Comparison of ENCODE assay signal across 8 cellular contexts in the genomic region with DNA sequence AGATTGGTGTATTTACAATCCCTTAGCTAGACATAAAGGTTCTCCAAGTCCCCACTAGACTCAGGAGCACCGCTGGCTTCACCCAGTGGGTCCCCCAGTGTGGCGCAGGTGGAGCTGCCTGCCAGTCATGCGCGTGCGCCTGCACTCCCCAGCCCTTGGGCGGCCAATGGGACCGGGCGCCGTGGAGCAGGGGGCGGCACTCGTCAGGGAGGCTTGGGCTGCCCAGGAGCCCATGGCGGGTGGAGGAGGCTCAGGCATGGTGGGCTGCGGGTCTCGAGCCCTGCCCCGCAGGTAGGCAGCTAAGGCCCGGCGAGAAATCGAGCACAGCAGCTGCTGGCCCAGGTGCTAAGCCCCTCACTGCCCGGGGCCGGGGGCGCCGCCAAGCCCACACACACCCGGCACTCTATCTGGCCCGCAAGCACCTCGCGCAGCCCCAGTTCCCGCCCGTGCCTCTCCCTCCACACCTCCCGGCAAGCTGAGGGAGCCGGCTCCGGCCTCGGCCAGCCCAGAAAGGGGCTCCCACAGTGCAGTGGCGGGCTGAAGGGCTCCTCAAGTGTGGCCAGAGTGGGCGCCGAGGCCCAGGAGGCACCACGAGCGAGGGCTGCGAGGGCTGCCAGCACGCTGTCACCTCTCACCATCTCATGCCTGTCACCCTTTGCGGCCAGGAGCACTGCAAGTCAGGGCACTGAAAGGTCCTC.
DNase-seq lines count a peak whose midpoint lies in the region; ATAC-seq, FAIRE-seq and TF ChIP-seq lines count a peak whose summit lies in the region.
"Not testable (repeated sequence)": the region's sequence is repeated elsewhere in the genome, so short reads cannot be mapped to it uniquely, and the experiment has no call there.

No MANE protein-coding gene starts in this region.

- not testable (repeated sequence) for DNase-seq in activated CD8-positive, alpha-beta T cell treated with anti-CD3 and anti-CD28 coated beads, Interleukin-2, amount 10 ng/mL, durations not matched to agents 7 days and 5 days; activated naive CD8-positive, alpha-beta T cell treated with anti-CD3 and anti-CD28 coated beads, Interleukin-2, amount 10 ng/mL, durations not matched to agents 7 days and 5 days; hepatocyte (ENCODE audit: low spot score); HepG2 (ENCODE audit: low spot score); testis

- not testable (repeated sequence) for FAIRE-seq in HepG2 (lab: Jason Lieb, UNC)

- H3K4me3 Mint-ChIP-seq in activated CD8-positive, alpha-beta T cell treated with anti-CD3 and anti-CD28 coated beads, Interleukin-2, amount 10 ng/mL, durations not matched to agents 7 days and 5 days; activated naive CD8-positive, alpha-beta T cell treated with anti-CD3 and anti-CD28 coated beads, Interleukin-2, amount 10 ng/mL, durations not matched to agents 7 days and 5 days; stimulated activated memory B cell treated with anti-CD40 and anti-IgM and Interleukin-4, amounts not matched to agents 10 μg/mL and 1 μg/mL and 100 μg/mL, for 72 hours: not testable (repeated sequence)

- WGBS in hepatocyte (ENCODE audit: low lambda C conversion rate, missing lambda C conversion rate), result 92% methylated on average over 38 of the region's 40 CpGs
- 96% methylated on average over 5 of the region's 40 CpGs for WGBS in HepG2 (ENCODE audit: low lambda C conversion rate)
- 63 to 72% methylated on average over 2 to 40 of the region's 40 CpGs for WGBS in testis, 2 donors

- not testable (repeated sequence) for H3K4me3 ChIP-seq in BLaER1 treated with 17β-estradiol and CSF1 and Interleukin-3, amounts not matched to agents 10 nM and 100 nM; hepatocyte; HepG2 (replicated peaks in 1 of 3; ENCODE audit: insufficient read depth in 1 of 3, low read depth in 2 of 3, low read length in 3 of 3)
- peak overlapping the region in 1 of 2 donors; percentile 12 for H3K4me3 ChIP-seq in testis

- not testable (repeated sequence) for TF ChIP-seq CTCF in hepatocyte (IDR thresholded peaks at IDR 0.05; ENCODE audit: poor library complexity); HepG2 (CRISPR knock-in tag; IDR thresholded peaks at IDR 0.05); testis (IDR thresholded peaks at IDR 0.05)

- H3K9me3 Mint-ChIP-seq in activated CD8-positive, alpha-beta T cell treated with anti-CD3 and anti-CD28 coated beads, Interleukin-2, amount 10 ng/mL, durations not matched to agents 7 days and 5 days (ENCODE audit: insufficient read depth); activated naive CD8-positive, alpha-beta T cell treated with anti-CD3 and anti-CD28 coated beads, Interleukin-2, amount 10 ng/mL, durations not matched to agents 7 days and 5 days; stimulated activated memory B cell treated with anti-CD40 and anti-IgM and Interleukin-4, amounts not matched to agents 10 μg/mL and 1 μg/mL and 100 μg/mL, for 72 hours: not testable (repeated sequence)

- not testable (repeated sequence) for H3K9me2 ChIP-seq in hepatocyte (replicated peaks; ENCODE audit: insufficient read depth)

- not testable (repeated sequence) for TF ChIP-seq POLR2A in HepG2 (IDR thresholded peaks at IDR 0.05; ENCODE audit: insufficient read depth in 1 of 2, low read depth in 2 of 2, low read length in 2 of 2); testis (IDR thresholded peaks at IDR 0.05)

- intact Hi-C loops in HepG2 (cut with micrococcal nuclease; ENCODE audit: unreplicated experiment); testis (cut with DNase I; ENCODE audit: low total_unique reads): not testable (repeated sequence)

- peaks cover 0 to 40% (median 23%) of the 10 kb centered on the region in 11 experiments; a peak in 17 of 22 replicates for H3K36me3 ChIP-seq in BLaER1 treated with 17β-estradiol and CSF1 and Interleukin-3, amounts not matched to agents 10 nM and 100 nM
- H3K36me3 ChIP-seq in KOPT-K1 (ENCODE audit: insufficient read depth, low read length); hepatocyte (replicated peaks; ENCODE audit: insufficient read depth, low read depth); HepG2 (replicated peaks in 1 of 2; ENCODE audit: control insufficient read depth in 1 of 2, insufficient read depth in 2 of 2, low read length in 2 of 2); testis (ENCODE audit: low read depth, missing control alignments): not testable (repeated sequence)

- H3K9me3 ChIP-seq in BLaER1 treated with 17β-estradiol and CSF1 and Interleukin-3, amounts not matched to agents 10 nM and 100 nM (replicated peaks in 1 of 11), result peaks cover 9 to 53% (median 40%) of the 10 kb centered on the region in 11 experiments; a peak in 20 of 22 replicates
- H3K9me3 ChIP-seq in KOPT-K1 (ENCODE audit: insufficient read depth, low read length, poor library complexity, severe bottlenecking), result peaks cover 29% of the 10 kb centered on the region
- not testable (repeated sequence) for H3K9me3 ChIP-seq in hepatocyte (ENCODE audit: low read depth); HepG2 (ENCODE audit: low read length); testis

- H4K20me1 ChIP-seq in BLaER1 treated with 17β-estradiol and CSF1 and Interleukin-3, amounts not matched to agents 10 nM and 100 nM; hepatocyte (ENCODE audit: insufficient read depth, poor library complexity, severe bottlenecking); HepG2 (ENCODE audit: insufficient read depth, low read length): not testable (repeated sequence)

- BruUV-seq in HepG2 (replicated peaks; lab: Mats Ljungman, UMichigan), result not testable (repeated sequence)

- ATAC-seq in activated CD8-positive, alpha-beta T cell treated with anti-CD3 and anti-CD28 coated beads, Interleukin-2, amount 10 ng/mL, durations not matched to agents 7 days and 5 days; activated naive CD8-positive, alpha-beta T cell treated with anti-CD3 and anti-CD28 coated beads, Interleukin-2, amount 10 ng/mL, durations not matched to agents 7 days and 5 days (ENCODE audit: low read depth); HepG2; stimulated activated memory B cell treated with anti-CD40 and anti-IgM and Interleukin-4, amounts not matched to agents 10 μg/mL and 1 μg/mL and 100 μg/mL, for 72 hours: not testable (repeated sequence)

- not testable (repeated sequence) for TF ChIP-seq RAD21 in HepG2 (CRISPR knock-in tag; IDR thresholded peaks at IDR 0.05)

- peaks cover 30 to 48% (median 43%) of the 10 kb centered on the region in 10 experiments for H3K4me1 ChIP-seq in BLaER1 treated with 17β-estradiol and CSF1 and Interleukin-3, amounts not matched to agents 10 nM and 100 nM
- H3K4me1 ChIP-seq in hepatocyte (ENCODE audit: insufficient read depth), result peaks cover 12% of the 10 kb centered on the region
- peaks cover 32% of the 10 kb centered on the region for H3K4me1 ChIP-seq in HepG2 (ENCODE audit: insufficient read depth, low read length)
- H3K4me1 ChIP-seq in testis, result peaks cover 20% of the 10 kb centered on the region

- H3K27ac Mint-ChIP-seq in activated CD8-positive, alpha-beta T cell treated with anti-CD3 and anti-CD28 coated beads, Interleukin-2, amount 10 ng/mL, durations not matched to agents 7 days and 5 days, result peak overlapping the region; percentile 97
- peak overlapping the region; percentile 96 for H3K27ac Mint-ChIP-seq in activated naive CD8-positive, alpha-beta T cell treated with anti-CD3 and anti-CD28 coated beads, Interleukin-2, amount 10 ng/mL, durations not matched to agents 7 days and 5 days
- peak overlapping the region; percentile 86 for H3K27ac Mint-ChIP-seq in stimulated activated memory B cell treated with anti-CD40 and anti-IgM and Interleukin-4, amounts not matched to agents 10 μg/mL and 1 μg/mL and 100 μg/mL, for 72 hours

- H3K4me1 Mint-ChIP-seq in activated CD8-positive, alpha-beta T cell treated with anti-CD3 and anti-CD28 coated beads, Interleukin-2, amount 10 ng/mL, durations not matched to agents 7 days and 5 days (ENCODE audit: low read depth), result peaks cover 48% of the 10 kb centered on the region
- peaks cover 29% of the 10 kb centered on the region for H3K4me1 Mint-ChIP-seq in activated naive CD8-positive, alpha-beta T cell treated with anti-CD3 and anti-CD28 coated beads, Interleukin-2, amount 10 ng/mL, durations not matched to agents 7 days and 5 days
- H3K4me1 Mint-ChIP-seq in stimulated activated memory B cell treated with anti-CD40 and anti-IgM and Interleukin-4, amounts not matched to agents 10 μg/mL and 1 μg/mL and 100 μg/mL, for 72 hours, result peaks cover 29% of the 10 kb centered on the region

- H3K36me3 Mint-ChIP-seq in activated CD8-positive, alpha-beta T cell treated with anti-CD3 and anti-CD28 coated beads, Interleukin-2, amount 10 ng/mL, durations not matched to agents 7 days and 5 days (ENCODE audit: low read depth), result peaks cover 12% of the 10 kb centered on the region
- H3K36me3 Mint-ChIP-seq in activated naive CD8-positive, alpha-beta T cell treated with anti-CD3 and anti-CD28 coated beads, Interleukin-2, amount 10 ng/mL, durations not matched to agents 7 days and 5 days, result peaks cover 17% of the 10 kb centered on the region
- peaks cover 18% of the 10 kb centered on the region for H3K36me3 Mint-ChIP-seq in stimulated activated memory B cell treated with anti-CD40 and anti-IgM and Interleukin-4, amounts not matched to agents 10 μg/mL and 1 μg/mL and 100 μg/mL, for 72 hours

- not testable (repeated sequence) for H3K27me3 Mint-ChIP-seq in activated CD8-positive, alpha-beta T cell treated with anti-CD3 and anti-CD28 coated beads, Interleukin-2, amount 10 ng/mL, durations not matched to agents 7 days and 5 days (ENCODE audit: low read depth); activated naive CD8-positive, alpha-beta T cell treated with anti-CD3 and anti-CD28 coated beads, Interleukin-2, amount 10 ng/mL, durations not matched to agents 7 days and 5 days; stimulated activated memory B cell treated with anti-CD40 and anti-IgM and Interleukin-4, amounts not matched to agents 10 μg/mL and 1 μg/mL and 100 μg/mL, for 72 hours

- H3K79me2 ChIP-seq in hepatocyte; HepG2 (ENCODE audit: insufficient read depth, low read length): not testable (repeated sequence)

- in situ Hi-C loops in HepG2 (cut with HindIII; ENCODE audit: extremely low pct_ligation_motif_present, low pct_unique_long_range_greater_than_20kb), result not testable (repeated sequence)

- peak overlapping the region in 9 of 11 experiments; percentile 71 to 90 (median 82); a peak in 18 of 22 replicates for H3K4me2 ChIP-seq in BLaER1 treated with 17β-estradiol and CSF1 and Interleukin-3, amounts not matched to agents 10 nM and 100 nM
- not testable (repeated sequence) for H3K4me2 ChIP-seq in hepatocyte
- H3K4me2 ChIP-seq in HepG2 (ENCODE audit: low read depth, low read length), result peak overlapping the region; percentile 88; the same call in 1 of the 2 replicates

- CTCF ChIA-PET in activated CD8-positive, alpha-beta T cell treated with anti-CD3 and anti-CD28 coated beads, Interleukin-2, amount 10 ng/mL, durations not matched to agents 7 days and 5 days (lab: Charles Lee), result interaction anchor here (1.0 to 1.9 kb wide), 2 partner anchors 17 to 210 kb away, joined by 3 to 6 read pairs; no protein-coding TSS in a partner anchor
- CTCF ChIA-PET in HepG2 (lab: Yijun Ruan, JAX; ENCODE audit: low intra/inter-chr PET ratio, low total read pairs), result not testable (repeated sequence)

- H2AFZ ChIP-seq in hepatocyte; HepG2 (ENCODE audit: low read length): not testable (repeated sequence)

- peak overlapping the region in 10 of 11 experiments; percentile 63 to 90 (median 82); a peak in 19 of 22 replicates for H3K27ac ChIP-seq in BLaER1 treated with 17β-estradiol and CSF1 and Interleukin-3, amounts not matched to agents 10 nM and 100 nM
- H3K27ac ChIP-seq in KOPT-K1 (ENCODE audit: low read depth, low read length, poor library complexity, severe bottlenecking) (peak overlapping the region; percentile 74), hepatocyte (peak overlapping the region; percentile 87), testis (peak overlapping the region; percentile 55 to 78)
- not testable (repeated sequence) for H3K27ac ChIP-seq in HepG2 (ENCODE audit: extremely low read length, insufficient read depth, low read length)

- peak overlapping the region in 9 of 11 experiments; percentile 67 to 79 (median 76); a peak in 17 of 22 replicates for H3K9ac ChIP-seq in BLaER1 treated with 17β-estradiol and CSF1 and Interleukin-3, amounts not matched to agents 10 nM and 100 nM
- not testable (repeated sequence) for H3K9ac ChIP-seq in HepG2 (ENCODE audit: insufficient read depth, low read depth, low read length)

- TF ChIP-seq EP300 in HepG2 (IDR thresholded peaks at IDR 0.05; ENCODE audit: low read depth in 2 of 2, low read length in 2 of 2); HepG2 (CRISPR knock-in tag; IDR thresholded peaks at IDR 0.05; ENCODE audit: borderline replicate concordance): not testable (repeated sequence)

- not testable (repeated sequence) for H3K27me3 ChIP-seq in BLaER1 treated with 17β-estradiol and CSF1 and Interleukin-3, amounts not matched to agents 10 nM and 100 nM; hepatocyte; HepG2 (ENCODE audit: control insufficient read depth in 1 of 2, insufficient read depth in 2 of 2, low read length in 2 of 2); testis

- POLR2A ChIA-PET in activated CD8-positive, alpha-beta T cell treated with anti-CD3 and anti-CD28 coated beads, Interleukin-2, amount 10 ng/mL, durations not matched to agents 7 days and 5 days (lab: Charles Lee), result interaction anchor here (0.8 to 1.1 kb wide), 2 partner anchors 9 to 17 kb away, joined by 3 read pairs; no protein-coding TSS in a partner anchor
- POLR2A ChIA-PET in activated naive CD8-positive, alpha-beta T cell treated with anti-CD3 and anti-CD28 coated beads, Interleukin-2, amount 10 ng/mL, durations not matched to agents 7 days and 5 days (lab: Charles Lee), result interaction anchor here (1.1 to 1.9 kb wide), 3 partner anchors 17 to 72 kb away, joined by 4 to 9 read pairs (median 5); partner anchors contain the start of gene MEF2A
- POLR2A ChIA-PET in HepG2 (lab: Yijun Ruan, JAX), result interaction anchor here (2.5 kb wide), 1 partner anchor 69 kb away, joined by 6 read pairs; no protein-coding TSS in a partner anchor
